Comparison of ENCODE assay signal across 23 cellular contexts in genomic region chr2:50782543-50782942, GRCh38.
"Had no signal": no experiment of that assay in that cellular context is flagged by ENCODE, and none has a peak within 500 bp of the region (broad histone marks: within the 10 kb centered on the region; RNA-seq: fewer than 3 reads in every experiment).

No MANE protein-coding gene starts in this region.

- H3K36me3 ChIP-seq: lower lobe of right lung, neural progenitor cell, thyroid gland, upper lobe of right lung, WERI-Rb-1 had no signal

- H3K27ac ChIP-seq: foreskin keratinocyte, lower lobe of right lung, neural progenitor cell, thyroid gland, upper lobe of right lung, WERI-Rb-1 had no signal

- H3K27me3 ChIP-seq: foreskin keratinocyte, neural progenitor cell, thyroid gland, upper lobe of right lung had no signal

- FAIRE-seq: endometrium, TTC549 had no signal

- H3K4me1 ChIP-seq: foreskin keratinocyte, lower lobe of right lung, neural progenitor cell, thyroid gland, upper lobe of right lung had no signal

- H3K9me3 ChIP-seq: lower lobe of right lung, thyroid gland, upper lobe of right lung had no signal

- H2AFZ ChIP-seq: neural progenitor cell had no signal

- ATAC-seq: activated CD8-positive, alpha-beta T cell treated with anti-CD3 and anti-CD28 coated beads, Interleukin-2, amount 10 ng/mL, durations not matched to agents 7 days and 5 days; activated naive CD4-positive, alpha-beta T cell treated with anti-CD3 and anti-CD28 coated beads, Interleukin-2, amount 50 U/mL, for 72 hours; activated T-helper 17 cell treated with anti-CD3 and anti-CD28 coated beads, Interleukin-2, amount 50 U/mL, for 72 hours; foreskin keratinocyte; left lobe of liver; lower lobe of right lung; mucosa of descending colon; upper lobe of right lung had no signal

- DNase-seq: activated CD4-positive, alpha-beta T cell treated with anti-CD3 and anti-CD28 coated beads, Interleukin-2, amount 10 ng/mL, durations not matched to agents 7 days and 5 days; activated CD4-positive, CD25-positive, alpha-beta regulatory T cell treated with anti-CD3 and anti-CD28 coated beads, Interleukin-2, amount 50 U/mL, for 72 hours; activated CD8-positive, alpha-beta T cell treated with anti-CD3 and anti-CD28 coated beads, Interleukin-2, amount 10 ng/mL, durations not matched to agents 7 days and 5 days; activated T-cell treated with anti-CD3 and anti-CD28 coated beads, Interleukin-2, amount 50 U/mL, for 24 hours; effector CD4-positive, alpha-beta T cell; foreskin keratinocyte; lower lobe of right lung; mesendoderm; mucosa of descending colon; naive B cell; retina; stimulated activated CD4-positive, alpha-beta T cell treated with anti-CD3 and anti-CD28 coated beads, Interleukin-12 subunit alpha, Interleukin-12 subunit beta, amount 100 ng/mL, for 4 hours; stimulated activated CD4-positive, alpha-beta T cell treated with anti-CD3 and anti-CD28 coated beads, Interleukin-4, amount 100 ng/mL, for 4 hours; T-helper 1 cell; thyroid gland; upper lobe of right lung; WERI-Rb-1 had no signal

- H3K4me2 ChIP-seq: neural progenitor cell had no signal

- H3K4me3 ChIP-seq: lower lobe of right lung, mucosa of descending colon, neural progenitor cell, thyroid gland, upper lobe of right lung had no signal

- H3K9ac ChIP-seq: neural progenitor cell had no signal
